Comparison of ENCODE assay signal across 1 cellular context in the genomic region with DNA sequence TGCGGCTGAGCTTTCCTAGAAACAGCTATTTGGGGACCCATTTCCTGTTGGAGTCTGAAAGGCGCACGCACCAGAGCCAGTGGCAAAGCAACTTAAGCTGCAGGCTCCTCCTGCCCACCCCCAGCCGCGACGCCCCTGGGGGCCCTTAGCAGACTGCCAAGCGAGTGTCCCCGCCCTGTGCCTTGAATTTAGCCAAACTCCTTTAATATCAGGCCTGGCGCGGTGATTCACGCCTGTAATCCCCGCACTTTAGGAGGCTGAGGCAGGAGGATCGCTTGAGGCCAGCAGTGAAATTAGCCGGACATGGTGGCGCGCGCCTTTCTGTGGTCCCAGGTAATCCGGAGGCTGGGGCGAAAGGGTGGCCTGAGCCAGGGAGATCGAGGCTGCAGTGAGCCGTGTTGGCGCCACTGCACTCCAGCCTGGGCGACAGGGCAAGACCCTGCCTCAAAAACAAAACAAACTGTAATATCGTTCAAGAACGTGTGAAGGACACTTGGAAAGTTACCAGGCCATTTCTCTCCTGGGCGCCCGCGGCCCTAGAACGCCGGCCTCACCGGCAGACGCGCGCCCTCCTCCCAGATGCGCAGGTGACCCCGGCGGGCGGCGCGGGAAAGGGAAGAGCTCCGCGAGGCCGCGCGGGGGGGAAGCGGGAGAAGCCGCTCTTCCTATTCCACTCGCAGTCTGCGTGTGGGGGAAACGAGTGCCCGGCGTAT.
TF ChIP-seq lines count a peak whose summit lies in the region.

No MANE protein-coding gene starts in this region.

TF ChIP-seq in HCT116, 20 proteins besides CTCF, POLR2A, EP300 and RAD21 (continued from another document):
- TF ChIP-seq, protein P1, sequence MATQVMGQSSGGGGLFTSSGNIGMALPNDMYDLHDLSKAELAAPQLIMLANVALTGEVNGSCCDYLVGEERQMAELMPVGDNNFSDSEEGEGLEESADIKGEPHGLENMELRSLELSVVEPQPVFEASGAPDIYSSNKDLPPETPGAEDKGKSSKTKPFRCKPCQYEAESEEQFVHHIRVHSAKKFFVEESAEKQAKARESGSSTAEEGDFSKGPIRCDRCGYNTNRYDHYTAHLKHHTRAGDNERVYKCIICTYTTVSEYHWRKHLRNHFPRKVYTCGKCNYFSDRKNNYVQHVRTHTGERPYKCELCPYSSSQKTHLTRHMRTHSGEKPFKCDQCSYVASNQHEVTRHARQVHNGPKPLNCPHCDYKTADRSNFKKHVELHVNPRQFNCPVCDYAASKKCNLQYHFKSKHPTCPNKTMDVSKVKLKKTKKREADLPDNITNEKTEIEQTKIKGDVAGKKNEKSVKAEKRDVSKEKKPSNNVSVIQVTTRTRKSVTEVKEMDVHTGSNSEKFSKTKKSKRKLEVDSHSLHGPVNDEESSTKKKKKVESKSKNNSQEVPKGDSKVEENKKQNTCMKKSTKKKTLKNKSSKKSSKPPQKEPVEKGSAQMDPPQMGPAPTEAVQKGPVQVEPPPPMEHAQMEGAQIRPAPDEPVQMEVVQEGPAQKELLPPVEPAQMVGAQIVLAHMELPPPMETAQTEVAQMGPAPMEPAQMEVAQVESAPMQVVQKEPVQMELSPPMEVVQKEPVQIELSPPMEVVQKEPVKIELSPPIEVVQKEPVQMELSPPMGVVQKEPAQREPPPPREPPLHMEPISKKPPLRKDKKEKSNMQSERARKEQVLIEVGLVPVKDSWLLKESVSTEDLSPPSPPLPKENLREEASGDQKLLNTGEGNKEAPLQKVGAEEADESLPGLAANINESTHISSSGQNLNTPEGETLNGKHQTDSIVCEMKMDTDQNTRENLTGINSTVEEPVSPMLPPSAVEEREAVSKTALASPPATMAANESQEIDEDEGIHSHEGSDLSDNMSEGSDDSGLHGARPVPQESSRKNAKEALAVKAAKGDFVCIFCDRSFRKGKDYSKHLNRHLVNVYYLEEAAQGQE (IDR thresholded peaks at IDR 0.05; ENCODE audit: low read depth) = no peak
- TF ChIP-seq EZH2 (IDR thresholded peaks at IDR 0.05) = no peak
- no peak for TF ChIP-seq CBX3 (IDR thresholded peaks at IDR 0.05; ENCODE audit: low read depth)
